Comparison of ENCODE assay signal across 8 cellular contexts in genomic region chr17:57834146-57834741, GRCh38. TPM values are rescaled to one million over a fixed set of nuclear protein-coding genes. Genes with fewer than 3 reads are reported as not detected.
DNase-seq lines count a peak whose midpoint lies in the region; ATAC-seq and TF ChIP-seq lines count a peak whose summit lies in the region.

No MANE protein-coding gene starts in this region.

- H3K4me1 ChIP-seq in liver (ENCODE audit: control insufficient read depth in 4 of 4, insufficient read depth in 4 of 4, low read length in 3 of 4) = peaks cover 2 to 21% (median 18%) of the 10 kb centered on the region in 4 donors

- H3K4me3 Mint-ChIP-seq in CD4-positive, alpha-beta T cell = peak overlapping the region; percentile 28

- H3K4me1 Mint-ChIP-seq in CD4-positive, alpha-beta T cell (ENCODE audit: low read depth) = peaks cover 6% of the 10 kb centered on the region

- DNase-seq in CD4-positive, alpha-beta T cell = no peak
- DNase-seq in M059J (ENCODE audit: low read depth) (peak; percentile 88), astrocyte of the spinal cord (ENCODE audit: low read depth, low spot score) (peak; percentile 46), NCI-H1436 treated with DMSO at 0.1 percent for 48 hours (lab: John Stamatoyannopoulos, UW) (no peak)

- H3K9me3 ChIP-seq in CD4-positive, alpha-beta T cell (ENCODE audit: control insufficient read depth, low read length) = no peaks in the 10 kb centered on the region
- no peaks in the 10 kb centered on the region for H3K9me3 ChIP-seq in liver (ENCODE audit: control insufficient read depth in 4 of 4, low read length in 3 of 4)

- H3K9me3 Mint-ChIP-seq in CD4-positive, alpha-beta T cell = no peaks in the 10 kb centered on the region

- TF ChIP-seq CTCF in CD4-positive, alpha-beta T cell (IDR thresholded peaks at IDR 0.05) = no peak
- no peak for TF ChIP-seq CTCF in astrocyte of the spinal cord (IDR thresholded peaks at IDR 0.05; ENCODE audit: low read depth, low read length)
- peak; percentile 4 for TF ChIP-seq CTCF in liver (IDR thresholded peaks at IDR 0.05; ENCODE audit: low read depth, low read length, missing input control)

- no peak for TF ChIP-seq RAD21 in liver (IDR thresholded peaks at IDR 0.05)

- intact Hi-C loops in CD4-positive, alpha-beta T cell (cut with DNase I, micrococcal nuclease) = loop anchor here in 1 of 2 experiments (5.0 kb wide), 2 partner anchors 87 to 592 kb away; partner anchors contain the start of gene CCDC182

- CTCF ChIA-PET in CD4-positive, alpha-beta T cell (lab: Charles Lee) = interaction anchor here (1.5 kb wide), 4 partner anchors 10 to 705 kb away, joined by 3 to 5 read pairs (median 4); partner anchors contain the start of gene MRPS23

- H3K27me3 ChIP-seq in CD4-positive, alpha-beta T cell (ENCODE audit: control insufficient read depth, insufficient read depth, low read length) = no peaks in the 10 kb centered on the region
- no peaks in the 10 kb centered on the region for H3K27me3 ChIP-seq in liver (ENCODE audit: control insufficient read depth in 4 of 4, insufficient read depth in 4 of 4, low read length in 3 of 4)

- H3K27ac Mint-ChIP-seq in CD4-positive, alpha-beta T cell = no peak overlapping the region

- H3K27me3 Mint-ChIP-seq in CD4-positive, alpha-beta T cell = no peaks in the 10 kb centered on the region

- peaks cover 16% of the 10 kb centered on the region for H3K36me3 Mint-ChIP-seq in CD4-positive, alpha-beta T cell (ENCODE audit: low read depth)

- H3K4me3 ChIP-seq in astrocyte of the spinal cord (ENCODE audit: low read depth, low read length) (no peak overlapping the region), liver (ENCODE audit: low read depth in 1 of 3, low read length in 3 of 3) (no peak overlapping the region)

- WGBS in liver = 78% methylated on average over 13 of the region's 13 CpGs

- H3K9ac ChIP-seq in liver (ENCODE audit: low read depth in 1 of 2, low read length in 2 of 2) = no peak overlapping the region

- H3K27ac ChIP-seq in CD4-positive, alpha-beta T cell (ENCODE audit: low read depth, low read length) = no peak overlapping the region
- H3K27ac ChIP-seq in liver (ENCODE audit: low read depth in 1 of 2, low read length in 2 of 2) = no peak overlapping the region

- POLR2A ChIA-PET in CD4-positive, alpha-beta T cell (lab: Charles Lee) = interaction anchor here (2.7 kb wide), 1 partner anchor 16 kb away, joined by 11 read pairs; the partner anchor contains the start of gene MRPS23

- in situ Hi-C loops in astrocyte of the spinal cord (cut with HindIII; ENCODE audit: low sequenced_read_pairs) = no loop called here

- peaks cover 0 to 6% (median 4%) of the 10 kb centered on the region in 4 donors for H3K36me3 ChIP-seq in liver (ENCODE audit: control insufficient read depth in 4 of 4, insufficient read depth in 3 of 4, low read depth in 1 of 4, low read length in 3 of 4)

- ATAC-seq in CD4-positive, alpha-beta T cell (ENCODE audit: poor library complexity) = no peak
- ATAC-seq in HG02642 (IDR thresholded peaks at IDR 0.05; ENCODE audit: poor library complexity, unreplicated experiment) = no peak
- no peak for ATAC-seq in GM21423 (IDR thresholded peaks at IDR 0.05; ENCODE audit: unreplicated experiment)
- ATAC-seq in GM21515 (IDR thresholded peaks at IDR 0.05; ENCODE audit: unreplicated experiment) = no peak

TF ChIP-seq in liver, 16 proteins besides CTCF, POLR2A, EP300 and RAD21:
- no peak for TF ChIP-seq RXRA (IDR thresholded peaks at IDR 0.05)
- TF ChIP-seq HNF4A (conservative IDR thresholded peaks at IDR 0.05) = no peak
- no peak for TF ChIP-seq ZBTB33 (IDR thresholded peaks at IDR 0.05)
- TF ChIP-seq YY1 (IDR thresholded peaks at IDR 0.05) = no peak
- TF ChIP-seq JUND (IDR thresholded peaks at IDR 0.05) = no peak
- no peak for TF ChIP-seq SP1 (IDR thresholded peaks at IDR 0.05)
- TF ChIP-seq NR2F2 (IDR thresholded peaks at IDR 0.05) = no peak
- TF ChIP-seq HNF4G (IDR thresholded peaks at IDR 0.05) = no peak
- no peak for TF ChIP-seq TAF1 (conservative IDR thresholded peaks at IDR 0.05)
- TF ChIP-seq FOXA2 (IDR thresholded peaks at IDR 0.05) = no peak
- TF ChIP-seq ATF3 (IDR thresholded peaks at IDR 0.05) = no peak
- no peak for TF ChIP-seq REST (IDR thresholded peaks at IDR 0.05)
- no peak for TF ChIP-seq FOXA1 (IDR thresholded peaks at IDR 0.05)
- TF ChIP-seq MAX (IDR thresholded peaks at IDR 0.05) = no peak
- TF ChIP-seq EGR1 (IDR thresholded peaks at IDR 0.05; ENCODE audit: low read depth in 2 of 2) = no peak
- no peak for TF ChIP-seq GABPA (IDR thresholded peaks at IDR 0.05 in 1 of 2, conservative IDR thresholded peaks at IDR 0.05 in 1 of 2)

RNA-seq across cellular contexts. Expression of gene MRPS23, which starts 15.6 kb away (rescaled TPM):
- 10 to 100 TPM; 14.6 to 14.7 TPM for total RNA-seq in CD4-positive, alpha-beta T cell
- 25.8 and 31.8 TPM in 2 replicates for total RNA-seq in M059J (2014; rRNA removed; shearing (Covaris generic))
- total RNA-seq in liver = 10 to 100 TPM in 1 of 2 donors, 1 to 10 TPM in 1; 9.8 to 13.7 TPM
- 10 to 100 TPM; 20.1 to 24.3 TPM for polyA plus RNA-seq in liver

Comparison
In these comparisons a context has a peak if more than half of its experiments do, and no peak if none do; other contexts are left out.
1. DNase-seq: peak in M059J (single experiment) and astrocyte of the spinal cord (single experiment); none in CD4-positive, alpha-beta T cell (0 of 10) and NCI-H1436 treated with DMSO at 0.1 percent for 48 hours (single experiment).